ENCODE assay signal across 1 cellular context in the genomic region with DNA sequence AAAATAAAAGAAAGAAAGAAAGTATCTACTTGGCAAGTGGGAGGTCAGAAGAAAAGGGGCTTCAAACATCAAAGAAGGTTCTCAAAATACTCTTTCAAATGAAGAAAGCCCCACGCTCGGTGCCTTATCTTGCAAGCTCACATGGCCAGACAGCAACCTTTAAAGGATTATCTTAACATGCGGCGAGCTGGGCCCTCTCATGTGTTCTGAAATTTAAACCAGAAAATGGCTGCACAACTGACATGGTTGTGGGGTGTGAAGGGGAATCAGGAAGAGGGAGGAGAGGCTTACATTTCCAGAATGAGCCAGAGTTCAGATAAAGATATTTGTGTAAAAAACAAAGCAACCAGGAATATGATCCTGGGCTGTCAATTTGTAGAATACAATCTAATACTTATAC.
TF ChIP-seq lines count a peak whose summit lies in the region.

No MANE protein-coding gene starts in this region.

TF ChIP-seq in K562, 482 proteins besides CTCF, POLR2A, EP300 and RAD21 (continued from another document and continues in another):
- TF ChIP-seq ZNF407 (IDR thresholded peaks at IDR 0.05; ENCODE audit: low read depth) (no peak), SRSF9 (IDR thresholded peaks at IDR 0.05; ENCODE audit: borderline replicate concordance, low read depth, low read length) (no peak), TBP (optimal IDR thresholded peaks at IDR 0.05; ENCODE audit: low read depth, low read length) (no peak), MTA2 (IDR thresholded peaks at IDR 0.05; ENCODE audit: low read depth) (no peak), CHD2 (IDR thresholded peaks at IDR 0.05; ENCODE audit: low read depth, low read length) (no peak), ZNF224 (CRISPR knock-in tag; IDR thresholded peaks at IDR 0.05) (0 out of 2 replicates have a peak, but pooled peaks have one; percentile 36), ZZZ3 (IDR thresholded peaks at IDR 0.05) (no peak), HDAC2 (IDR thresholded peaks at IDR 0.05) (no peak), JUNB (CRISPR knock-in tag; conservative IDR thresholded peaks at IDR 0.05) (no peak), NFXL1 (CRISPR knock-in tag; IDR thresholded peaks at IDR 0.05) (peak; percentile 92; the same call in 1 of the 2 replicates), ATF7 (IDR thresholded peaks at IDR 0.05) (no peak), ZBTB8A (IDR thresholded peaks at IDR 0.05; ENCODE audit: partially characterized antibody) (no peak), ZNF77 (CRISPR knock-in tag; IDR thresholded peaks at IDR 0.05) (no peak), CREB3L1 (IDR thresholded peaks at IDR 0.05; ENCODE audit: borderline replicate concordance, low read depth) (no peak), ZNF239 (CRISPR knock-in tag; IDR thresholded peaks at IDR 0.05) (peak; percentile 86), ARHGAP35 (IDR thresholded peaks at IDR 0.05; ENCODE audit: partially characterized antibody) (no peak), LEF1 (IDR thresholded peaks at IDR 0.05) (peak; percentile 56), MCM3 (IDR thresholded peaks at IDR 0.05) (no peak), ZNF586 (CRISPR knock-in tag; conservative IDR thresholded peaks at IDR 0.05) (peak; percentile 88; the same call in 1 of the 2 replicates), ZNF764 (CRISPR knock-in tag; IDR thresholded peaks at IDR 0.05; ENCODE audit: low read depth) (no peak), IFI16 (CRISPR knock-in tag; IDR thresholded peaks at IDR 0.05) (peak; percentile 94), ZKSCAN3 (CRISPR knock-in tag; IDR thresholded peaks at IDR 0.05) (no peak), ARID4B (CRISPR knock-in tag; IDR thresholded peaks at IDR 0.05) (no peak), ZNF197 (CRISPR knock-in tag; IDR thresholded peaks at IDR 0.05; ENCODE audit: low read depth) (peak; percentile 75; the same call in 1 of the 2 replicates), GMEB1 (CRISPR knock-in tag; IDR thresholded peaks at IDR 0.05) (peak; percentile 73), NFYB (IDR thresholded peaks at IDR 0.05; ENCODE audit: extremely low read depth, insufficient read length) (no peak), FOXM1 (IDR thresholded peaks at IDR 0.05; ENCODE audit: low read depth) (no peak), FOXM1 (CRISPR knock-in tag; IDR thresholded peaks at IDR 0.05; ENCODE audit: low read depth) (no peak), USF2 (CRISPR knock-in tag; IDR thresholded peaks at IDR 0.05) (no peak), ZNF830 (CRISPR knock-in tag; IDR thresholded peaks at IDR 0.05) (no peak), ZNF79 (CRISPR knock-in tag; IDR thresholded peaks at IDR 0.05; ENCODE audit: low read depth) (peak; percentile 94), SETDB1 (IDR thresholded peaks at IDR 0.05; ENCODE audit: low read length) (no peak), MAFK (IDR thresholded peaks at IDR 0.05; ENCODE audit: low read length) (no peak), XRCC5 (IDR thresholded peaks at IDR 0.05; ENCODE audit: low read depth, low read length) (no peak), L3MBTL2 (IDR thresholded peaks at IDR 0.05) (peak; percentile 89), YY1 (IDR thresholded peaks at IDR 0.05; ENCODE audit: borderline replicate concordance in 1 of 3, control insufficient read depth in 1 of 3, extremely low read depth in 1 of 3, insufficient read depth in 3 of 3, insufficient read length in 1 of 3, insufficient replicate concordance in 2 of 3, low read depth in 1 of 3, low read length in 2 of 3) (peak in 1 of 3 experiments; percentile 84), RFX7 (CRISPR knock-in tag; IDR thresholded peaks at IDR 0.05) (peak; percentile 58; the same call in 1 of the 2 replicates), ZNF707 (CRISPR knock-in tag; conservative IDR thresholded peaks at IDR 0.05) (peak; percentile 68; the same call in 1 of the 2 replicates), SREBF1 (IDR thresholded peaks at IDR 0.05; ENCODE audit: borderline replicate concordance, low read depth, low read length) (no peak), CBX2 (IDR thresholded peaks at IDR 0.05; ENCODE audit: insufficient read depth, low read length, poor library complexity, severe bottlenecking) (no peak)
- TF ChIP-seq, protein P1, sequence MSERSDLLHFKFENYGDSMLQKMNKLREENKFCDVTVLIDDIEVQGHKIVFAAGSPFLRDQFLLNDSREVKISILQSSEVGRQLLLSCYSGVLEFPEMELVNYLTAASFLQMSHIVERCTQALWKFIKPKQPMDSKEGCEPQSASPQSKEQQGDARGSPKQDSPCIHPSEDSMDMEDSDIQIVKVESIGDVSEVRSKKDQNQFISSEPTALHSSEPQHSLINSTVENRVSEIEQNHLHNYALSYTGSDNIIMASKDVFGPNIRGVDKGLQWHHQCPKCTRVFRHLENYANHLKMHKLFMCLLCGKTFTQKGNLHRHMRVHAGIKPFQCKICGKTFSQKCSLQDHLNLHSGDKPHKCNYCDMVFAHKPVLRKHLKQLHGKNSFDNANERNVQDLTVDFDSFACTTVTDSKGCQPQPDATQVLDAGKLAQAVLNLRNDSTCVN (CRISPR knock-in tag; IDR thresholded peaks at IDR 0.05): no peak
- TF ChIP-seq, protein P2, sequence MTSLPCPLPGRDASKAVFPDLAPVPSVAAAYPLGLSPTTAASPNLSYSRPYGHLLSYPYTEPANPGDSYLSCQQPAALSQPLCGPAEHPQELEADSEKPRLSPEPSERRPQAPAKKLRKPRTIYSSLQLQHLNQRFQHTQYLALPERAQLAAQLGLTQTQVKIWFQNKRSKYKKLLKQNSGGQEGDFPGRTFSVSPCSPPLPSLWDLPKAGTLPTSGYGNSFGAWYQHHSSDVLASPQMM (CRISPR knock-in tag; IDR thresholded peaks at IDR 0.05): no peak
